15 cellular contexts compared by ENCODE assay signal in genomic region chr19:16868423-16869130, GRCh38. TPM values are rescaled to one million over a fixed set of nuclear protein-coding genes. Genes with fewer than 3 reads are reported as not detected.
DNase-seq lines count a peak whose midpoint lies in the region; ATAC-seq and TF ChIP-seq lines count a peak whose summit lies in the region.
"Had no signal": no experiment of that assay in that cellular context is flagged by ENCODE, and none has a peak within 500 bp of the region (broad histone marks: within the 10 kb centered on the region; RNA-seq: fewer than 3 reads in every experiment).

No MANE protein-coding gene starts in this region.

- TF ChIP-seq CTCF in GM23338 (conservative IDR thresholded peaks at IDR 0.05; ENCODE audit: low read depth in 2 of 2) (no peak), RWPE2 (IDR thresholded peaks at IDR 0.05; ENCODE audit: poor library complexity, severe bottlenecking) (no peak)

- H4K20me1 ChIP-seq in GM23338 (replicated peaks; ENCODE audit: insufficient read depth), result no peaks in the 10 kb centered on the region; the same call in none of the 2 replicates

- ATAC-seq in GM23338, result no peak
- ATAC-seq in RWPE2 (ENCODE audit: low read depth), result no peak
- no peak for ATAC-seq in memory B cell (ENCODE audit: low read depth)
- no peak for ATAC-seq in stimulated activated effector memory CD8-positive, alpha-beta T cell treated with anti-CD3 and anti-CD28 coated beads, Interleukin-12 subunit alpha, Interleukin-12 subunit beta, amount 100 ng/mL, for 72 hours
- ATAC-seq in GM21423 (IDR thresholded peaks at IDR 0.05; ENCODE audit: unreplicated experiment), result no peak
- no peak for ATAC-seq in GM21515 (IDR thresholded peaks at IDR 0.05; ENCODE audit: unreplicated experiment)
- ATAC-seq: HCT116 had no signal

- H3K4me1 ChIP-seq in GM23338 (ENCODE audit: insufficient read depth) (no peaks in the 10 kb centered on the region), RWPE2 (ENCODE audit: insufficient read depth, poor library complexity, severe bottlenecking) (no peaks in the 10 kb centered on the region)
- no peaks in the 10 kb centered on the region for H3K4me1 ChIP-seq in CD4-positive, alpha-beta memory T cell (ENCODE audit: insufficient read depth, low read length)

- H3K27me3 Mint-ChIP-seq in GM23338 (ENCODE audit: insufficient read depth, low read depth, poor library complexity) (peaks cover 4% of the 10 kb centered on the region), memory B cell (no peaks in the 10 kb centered on the region)
- H3K27me3 Mint-ChIP-seq in CD4-positive, alpha-beta memory T cell, result no peaks in the 10 kb centered on the region
- H3K27me3 Mint-ChIP-seq: CD4-positive, alpha-beta T cell had no signal

- intact Hi-C loops in CD4-positive, alpha-beta memory T cell (cut with micrococcal nuclease), result no loop called here

- H3K79me2 ChIP-seq in GM23338 (replicated peaks; ENCODE audit: insufficient read depth), result peaks cover 1% of the 10 kb centered on the region

- no peaks in the 10 kb centered on the region for H3F3A ChIP-seq in GM23338 (replicated peaks; ENCODE audit: low read depth)

- CTCF ChIA-PET in CD4-positive, alpha-beta memory T cell (lab: Charles Lee; ENCODE audit: partially characterized antibody), result no interaction called here

- no peak overlapping the region for H3K4me2 ChIP-seq in GM23338

- H3K4me3 Mint-ChIP-seq in GM23338, result no peak overlapping the region
- H3K4me3 Mint-ChIP-seq in memory B cell, result no peak overlapping the region
- no peak overlapping the region for H3K4me3 Mint-ChIP-seq in stimulated activated effector memory CD8-positive, alpha-beta T cell treated with anti-CD3 and anti-CD28 coated beads, Interleukin-12 subunit alpha, Interleukin-12 subunit beta, amount 100 ng/mL, for 72 hours
- no peak overlapping the region for H3K4me3 Mint-ChIP-seq in CD4-positive, alpha-beta memory T cell
- H3K4me3 Mint-ChIP-seq: CD4-positive, alpha-beta T cell had no signal

- no peaks in the 10 kb centered on the region for H3K4me1 Mint-ChIP-seq in GM23338
- peaks cover 3% of the 10 kb centered on the region for H3K4me1 Mint-ChIP-seq in memory B cell
- peaks cover 5% of the 10 kb centered on the region for H3K4me1 Mint-ChIP-seq in stimulated activated effector memory CD8-positive, alpha-beta T cell treated with anti-CD3 and anti-CD28 coated beads, Interleukin-12 subunit alpha, Interleukin-12 subunit beta, amount 100 ng/mL, for 72 hours
- H3K4me1 Mint-ChIP-seq in CD4-positive, alpha-beta memory T cell, result peaks cover 0 to 5% (median under 1%) of the 10 kb centered on the region in 4 donors

- H3K27ac Mint-ChIP-seq in GM23338, result peak overlapping the region; percentile 55; the same call in 1 of the 2 replicates
- H3K27ac Mint-ChIP-seq in memory B cell, result peak overlapping the region; percentile 63
- peak overlapping the region; percentile 20 for H3K27ac Mint-ChIP-seq in stimulated activated effector memory CD8-positive, alpha-beta T cell treated with anti-CD3 and anti-CD28 coated beads, Interleukin-12 subunit alpha, Interleukin-12 subunit beta, amount 100 ng/mL, for 72 hours
- peak overlapping the region in 2 of 7 donors; percentile 38 to 63 for H3K27ac Mint-ChIP-seq in CD4-positive, alpha-beta memory T cell
- H3K27ac Mint-ChIP-seq: CD4-positive, alpha-beta T cell had no signal

- H3K27me3 ChIP-seq in GM23338 (ENCODE audit: insufficient read depth), result no peaks in the 10 kb centered on the region
- no peaks in the 10 kb centered on the region for H3K27me3 ChIP-seq in RWPE2 (ENCODE audit: insufficient read depth, poor library complexity, severe bottlenecking)
- H3K27me3 ChIP-seq in CD4-positive, alpha-beta memory T cell (ENCODE audit: insufficient read depth, low read length), result no peaks in the 10 kb centered on the region

- H3K4me3 ChIP-seq in GM23338 (no peak overlapping the region), RWPE2 (ENCODE audit: severe bottlenecking) (no peak overlapping the region)
- no peak overlapping the region for H3K4me3 ChIP-seq in CD4-positive, alpha-beta memory T cell (ENCODE audit: low read length in 2 of 2)

- no peaks in the 10 kb centered on the region for H3K9me3 Mint-ChIP-seq in GM23338
- no peaks in the 10 kb centered on the region for H3K9me3 Mint-ChIP-seq in memory B cell
- no peaks in the 10 kb centered on the region for H3K9me3 Mint-ChIP-seq in stimulated activated effector memory CD8-positive, alpha-beta T cell treated with anti-CD3 and anti-CD28 coated beads, Interleukin-12 subunit alpha, Interleukin-12 subunit beta, amount 100 ng/mL, for 72 hours
- H3K9me3 Mint-ChIP-seq in CD4-positive, alpha-beta memory T cell, result no peaks in the 10 kb centered on the region
- H3K9me3 Mint-ChIP-seq: CD4-positive, alpha-beta T cell had no signal

- H3K27ac ChIP-seq in GM23338 (ENCODE audit: low read depth) (no peak overlapping the region), RWPE2 (ENCODE audit: poor library complexity, severe bottlenecking) (no peak overlapping the region)
- H3K27ac ChIP-seq in CD4-positive, alpha-beta memory T cell (ENCODE audit: low read depth, low read length), result no peak overlapping the region

- no peaks in the 10 kb centered on the region for H3K9me2 ChIP-seq in GM23338 (ENCODE audit: insufficient read depth)

- H3K36me3 Mint-ChIP-seq in GM23338 (ENCODE audit: low read depth) (peaks cover 60% of the 10 kb centered on the region), memory B cell (peaks cover 28% of the 10 kb centered on the region)
- H3K36me3 Mint-ChIP-seq in stimulated activated effector memory CD8-positive, alpha-beta T cell treated with anti-CD3 and anti-CD28 coated beads, Interleukin-12 subunit alpha, Interleukin-12 subunit beta, amount 100 ng/mL, for 72 hours, result peaks cover 76% of the 10 kb centered on the region
- H3K36me3 Mint-ChIP-seq in CD4-positive, alpha-beta memory T cell, result peaks cover 30 to 59% of the 10 kb centered on the region in 2 donors

- H3K36me3 ChIP-seq in GM23338 (ENCODE audit: insufficient read depth), result peaks cover 13% of the 10 kb centered on the region
- H3K36me3 ChIP-seq in RWPE2 (ENCODE audit: low read depth), result peaks cover 77% of the 10 kb centered on the region
- peaks cover 50% of the 10 kb centered on the region for H3K36me3 ChIP-seq in CD4-positive, alpha-beta memory T cell (ENCODE audit: insufficient read depth, low read length)

- H3K9me3 ChIP-seq in RWPE2 (ENCODE audit: severe bottlenecking), result no peaks in the 10 kb centered on the region
- no peaks in the 10 kb centered on the region for H3K9me3 ChIP-seq in CD4-positive, alpha-beta memory T cell (ENCODE audit: control insufficient read depth in 1 of 2, low read length in 2 of 2)

- no peak overlapping the region for H2AFZ ChIP-seq in GM23338

- no peak for DNase-seq in GM23338 (ENCODE audit: low spot score)
- peak; percentile 42 for DNase-seq in RWPE2 (ENCODE audit: low spot score)
- DNase-seq in memory B cell (ENCODE audit: low spot score in 2 of 2), result no peak
- no peak for DNase-seq in stimulated activated effector memory CD8-positive, alpha-beta T cell treated with anti-CD3 and anti-CD28 coated beads, Interleukin-12 subunit alpha, Interleukin-12 subunit beta, amount 100 ng/mL, for 72 hours (ENCODE audit: low spot score in 2 of 2)
- no peak for DNase-seq in CD4-positive, alpha-beta memory T cell
- DNase-seq in activated CD4-positive, alpha-beta T cell treated with anti-CD3 and anti-CD28 coated beads, Interleukin-2, amount 50 U/mL, for 4 hours, result no peak
- DNase-seq: C1 segment of cervical spinal cord; CD4-positive, alpha-beta T cell; DMS79; IMR-90; KBM-7 had no signal

- POLR2A ChIA-PET in CD4-positive, alpha-beta memory T cell (lab: Charles Lee; ENCODE audit: partially characterized antibody), result no interaction called here

TF ChIP-seq in GM23338, 12 proteins besides CTCF, POLR2A, EP300 and RAD21 (continues in another document):
- no peak for TF ChIP-seq ETS1 (IDR thresholded peaks at IDR 0.05)

RNA-seq across cellular contexts. Expression of gene F2RL3, which starts 20.2 kb away (rescaled TPM):
- not detected in 2 replicates for total RNA-seq in GM23338 (2014; rRNA removed; shearing (Covaris generic))
- polyA plus RNA-seq in GM23338 (2016; fragmentation: Nextera tagmentation; extraction: Ambion mirVana), result 0.14 TPM in 1 of 2 replicates, not detected in the other
- total RNA-seq in CD4-positive, alpha-beta memory T cell, result not detected
- polyA plus RNA-seq in CD4-positive, alpha-beta memory T cell, result not detected
- total RNA-seq: A673; CD4-positive, alpha-beta T cell; IMR-90 had no signal

RNA-seq across cellular contexts. Expression of gene SIN3B, which starts 39.4 kb away (rescaled TPM):
- total RNA-seq in GM23338 (2014; rRNA removed; shearing (Covaris generic)), result 68.6 and 80.0 TPM in 2 replicates
- polyA plus RNA-seq in GM23338 (2016; fragmentation: Nextera tagmentation; extraction: Ambion mirVana), result 36.0 and 37.6 TPM in 2 replicates
- 10 to 100 TPM; 86.4 to 88.4 TPM for total RNA-seq in CD4-positive, alpha-beta memory T cell
- 1 to 10 TPM; 1.4 to 5.5 TPM for polyA plus RNA-seq in CD4-positive, alpha-beta memory T cell
